Comparison of ENCODE assay signal across 1 cellular context in the genomic region with DNA sequence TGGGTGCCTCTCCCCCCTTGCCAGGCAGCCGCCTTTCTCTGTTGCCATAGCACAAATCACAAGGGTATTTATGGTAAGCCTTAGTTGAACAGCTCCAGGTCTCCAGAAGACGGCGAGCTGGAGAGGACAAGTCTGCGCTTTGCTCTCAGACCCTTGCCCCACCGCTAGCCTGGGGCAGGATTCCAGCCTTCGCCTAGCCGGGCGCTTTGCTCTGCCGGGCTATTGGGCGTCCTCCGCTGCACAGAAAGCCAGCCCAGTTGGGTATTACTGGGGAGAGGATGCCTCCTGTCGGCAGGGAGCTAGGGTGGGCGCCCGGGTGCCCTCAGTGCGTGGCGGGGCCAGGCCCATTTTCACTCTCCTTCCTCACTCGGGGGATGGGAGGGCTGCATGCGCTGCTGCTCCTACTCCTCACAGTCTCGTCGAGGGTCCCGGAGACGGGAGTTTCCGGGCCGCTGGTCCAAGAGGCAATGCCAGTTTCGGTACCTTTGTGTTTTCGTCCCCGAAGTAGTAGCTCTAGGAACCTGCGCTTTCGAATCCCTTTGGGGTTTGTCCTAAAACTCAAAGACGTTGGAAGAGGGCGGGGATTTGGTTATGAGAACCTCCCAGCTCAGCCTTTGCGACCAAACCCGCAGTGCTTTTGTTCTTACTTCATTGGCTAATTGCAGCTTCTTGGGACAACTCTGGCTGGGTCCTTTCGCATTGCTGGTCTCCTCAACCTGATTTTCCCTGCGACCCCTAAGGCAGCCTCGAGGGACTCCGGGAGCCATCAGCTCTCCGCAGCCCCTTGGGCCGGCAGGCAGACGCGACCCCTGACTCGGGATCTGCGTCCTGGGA.
TF ChIP-seq lines count a peak whose summit lies in the region.

No MANE protein-coding gene starts in this region.

TF ChIP-seq in HepG2, 621 proteins besides CTCF, POLR2A, EP300 and RAD21 (continued from another document and continues in another):
- TF ChIP-seq, protein P1, sequence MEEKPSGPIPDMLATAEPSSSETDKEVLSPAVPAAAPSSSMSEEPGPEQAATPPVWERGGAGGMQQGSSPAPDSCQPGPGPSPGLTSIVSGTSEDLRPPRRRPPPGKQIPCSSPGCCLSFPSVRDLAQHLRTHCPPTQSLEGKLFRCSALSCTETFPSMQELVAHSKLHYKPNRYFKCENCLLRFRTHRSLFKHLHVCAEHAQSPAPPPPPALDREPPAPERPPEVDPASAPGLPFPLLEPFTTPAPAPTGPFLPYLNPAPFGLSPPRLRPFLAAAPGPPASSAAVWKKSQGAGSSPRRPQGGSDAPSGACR (CRISPR knock-in tag; IDR thresholded peaks at IDR 0.05): peak; percentile 67; the same call in 1 of the 2 replicates
- TF ChIP-seq ZFX (CRISPR knock-in tag; IDR thresholded peaks at IDR 0.05; ENCODE audit: low read depth) (peak; percentile 56), FOXJ3 (CRISPR knock-in tag; IDR thresholded peaks at IDR 0.05; ENCODE audit: borderline replicate concordance) (peak; percentile 49; the same call in 1 of the 2 replicates), HNF4A (CRISPR knock-in tag; IDR thresholded peaks at IDR 0.05) (0 out of 2 replicates have a peak, but pooled peaks have one; percentile 25), ADNP (CRISPR knock-in tag; IDR thresholded peaks at IDR 0.05) (no peak), HMGA1 (CRISPR knock-in tag; conservative IDR thresholded peaks at IDR 0.05) (no peak), BCL6 (CRISPR knock-in tag; IDR thresholded peaks at IDR 0.05) (peak; percentile 5; the same call in 1 of the 2 replicates), SIN3B (IDR thresholded peaks at IDR 0.05; ENCODE audit: low read length) (no peak), RBM22 (optimal IDR thresholded peaks at IDR 0.05; ENCODE audit: low read length) (no peak), ZNF232 (CRISPR knock-in tag; IDR thresholded peaks at IDR 0.05; ENCODE audit: borderline replicate concordance) (0 out of 2 replicates have a peak, but pooled peaks have one; percentile 35), ZNF274 (CRISPR knock-in tag; IDR thresholded peaks at IDR 0.05) (no peak; the same call in 1 of the 2 replicates), THAP11 (CRISPR knock-in tag; IDR thresholded peaks at IDR 0.05) (peak; percentile 35; the same call in 1 of the 2 replicates), NONO (IDR thresholded peaks at IDR 0.05) (no peak), NONO (CRISPR knock-in tag; conservative IDR thresholded peaks at IDR 0.05) (no peak; the same call in 1 of the 2 replicates), NCOA1 (CRISPR knock-in tag; IDR thresholded peaks at IDR 0.05) (0 out of 2 replicates have a peak, but pooled peaks have one; percentile 42), MED1 (CRISPR knock-in tag; IDR thresholded peaks at IDR 0.05) (0 out of 2 replicates have a peak, but pooled peaks have one; percentile 30), GABPB1 (CRISPR knock-in tag; IDR thresholded peaks at IDR 0.05) (peak; percentile 48; the same call in 1 of the 2 replicates), ZNF776 (CRISPR knock-in tag; IDR thresholded peaks at IDR 0.05) (no peak), RFXAP (CRISPR knock-in tag; IDR thresholded peaks at IDR 0.05; ENCODE audit: borderline replicate concordance) (0 out of 2 replicates have a peak, but pooled peaks have one; percentile 40), STAG1 (CRISPR knock-in tag; IDR thresholded peaks at IDR 0.05) (peak; percentile 99), ZBTB7B (CRISPR knock-in tag; IDR thresholded peaks at IDR 0.05) (peak; percentile 84), POGZ (CRISPR knock-in tag; IDR thresholded peaks at IDR 0.05) (peak; percentile 69), ZNF891 (CRISPR knock-in tag; IDR thresholded peaks at IDR 0.05) (no peak), ZFY (CRISPR knock-in tag; IDR thresholded peaks at IDR 0.05) (peak; percentile 52; the same call in 1 of the 2 replicates), PHB2 (IDR thresholded peaks at IDR 0.05; ENCODE audit: partially characterized antibody) (no peak), PTBP1 (IDR thresholded peaks at IDR 0.05; ENCODE audit: low read depth, low read length, poor library complexity, severe bottlenecking) (peak; percentile 33), NCOR1 (IDR thresholded peaks at IDR 0.05; ENCODE audit: borderline replicate concordance, low read length) (no peak), WIZ (CRISPR knock-in tag; IDR thresholded peaks at IDR 0.05) (no peak), ZNF501 (CRISPR knock-in tag; IDR thresholded peaks at IDR 0.05) (peak; percentile 76), ZNF670 (CRISPR knock-in tag; IDR thresholded peaks at IDR 0.05; ENCODE audit: borderline replicate concordance) (no peak), PPARG (CRISPR knock-in tag; conservative IDR thresholded peaks at IDR 0.05) (peak; percentile 42; the same call in 1 of the 2 replicates), KDM3A (CRISPR knock-in tag; IDR thresholded peaks at IDR 0.05; ENCODE audit: low read depth) (peak; percentile 27; the same call in 1 of the 2 replicates), PHF8 (CRISPR knock-in tag; IDR thresholded peaks at IDR 0.05) (0 out of 2 replicates have a peak, but pooled peaks have one; percentile 31), SAFB2 (CRISPR knock-in tag; IDR thresholded peaks at IDR 0.05; ENCODE audit: borderline replicate concordance, low read depth) (no peak), ZNF570 (CRISPR knock-in tag; IDR thresholded peaks at IDR 0.05; ENCODE audit: borderline replicate concordance) (no peak), FOSL2 (CRISPR knock-in tag; IDR thresholded peaks at IDR 0.05) (peak; percentile 12; the same call in 1 of the 2 replicates), NR2C2 (CRISPR knock-in tag; IDR thresholded peaks at IDR 0.05; ENCODE audit: borderline replicate concordance) (0 out of 2 replicates have a peak, but pooled peaks have one; percentile 13), SALL2 (CRISPR knock-in tag; IDR thresholded peaks at IDR 0.05) (no peak)
- TF ChIP-seq, protein P2, sequence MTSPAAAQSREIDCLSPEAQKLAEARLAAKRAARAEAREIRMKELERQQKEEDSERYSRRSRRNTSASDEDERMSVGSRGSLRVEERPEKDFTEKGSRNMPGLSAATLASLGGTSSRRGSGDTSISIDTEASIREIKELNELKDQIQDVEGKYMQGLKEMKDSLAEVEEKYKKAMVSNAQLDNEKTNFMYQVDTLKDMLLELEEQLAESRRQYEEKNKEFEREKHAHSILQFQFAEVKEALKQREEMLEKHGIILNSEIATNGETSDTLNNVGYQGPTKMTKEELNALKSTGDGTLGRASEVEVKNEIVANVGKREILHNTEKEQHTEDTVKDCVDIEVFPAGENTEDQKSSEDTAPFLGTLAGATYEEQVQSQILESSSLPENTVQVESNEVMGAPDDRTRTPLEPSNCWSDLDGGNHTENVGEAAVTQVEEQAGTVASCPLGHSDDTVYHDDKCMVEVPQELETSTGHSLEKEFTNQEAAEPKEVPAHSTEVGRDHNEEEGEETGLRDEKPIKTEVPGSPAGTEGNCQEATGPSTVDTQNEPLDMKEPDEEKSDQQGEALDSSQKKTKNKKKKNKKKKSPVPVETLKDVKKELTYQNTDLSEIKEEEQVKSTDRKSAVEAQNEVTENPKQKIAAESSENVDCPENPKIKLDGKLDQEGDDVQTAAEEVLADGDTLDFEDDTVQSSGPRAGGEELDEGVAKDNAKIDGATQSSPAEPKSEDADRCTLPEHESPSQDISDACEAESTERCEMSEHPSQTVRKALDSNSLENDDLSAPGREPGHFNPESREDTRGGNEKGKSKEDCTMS (CRISPR knock-in tag; conservative IDR thresholded peaks at IDR 0.05): no peak
- TF ChIP-seq, protein P3, sequence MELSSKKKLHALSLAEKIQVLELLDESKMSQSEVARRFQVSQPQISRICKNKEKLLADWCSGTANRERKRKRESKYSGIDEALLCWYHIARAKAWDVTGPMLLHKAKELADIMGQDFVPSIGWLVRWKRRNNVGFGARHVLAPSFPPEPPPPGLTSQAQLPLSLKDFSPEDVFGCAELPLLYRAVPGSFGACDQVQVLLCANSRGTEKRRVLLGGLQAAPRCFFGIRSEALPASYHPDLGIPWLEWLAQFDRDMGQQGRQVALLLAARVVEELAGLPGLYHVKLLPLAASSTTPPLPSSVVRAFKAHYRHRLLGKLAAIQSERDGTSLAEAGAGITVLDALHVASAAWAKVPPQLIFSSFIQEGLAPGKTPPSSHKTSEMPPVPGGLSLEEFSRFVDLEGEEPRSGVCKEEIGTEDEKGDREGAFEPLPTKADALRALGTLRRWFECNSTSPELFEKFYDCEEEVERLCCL (CRISPR knock-in tag; IDR thresholded peaks at IDR 0.05; ENCODE audit: borderline replicate concordance): 0 out of 2 replicates have a peak, but pooled peaks have one; percentile 53
- TF ChIP-seq, protein P4, sequence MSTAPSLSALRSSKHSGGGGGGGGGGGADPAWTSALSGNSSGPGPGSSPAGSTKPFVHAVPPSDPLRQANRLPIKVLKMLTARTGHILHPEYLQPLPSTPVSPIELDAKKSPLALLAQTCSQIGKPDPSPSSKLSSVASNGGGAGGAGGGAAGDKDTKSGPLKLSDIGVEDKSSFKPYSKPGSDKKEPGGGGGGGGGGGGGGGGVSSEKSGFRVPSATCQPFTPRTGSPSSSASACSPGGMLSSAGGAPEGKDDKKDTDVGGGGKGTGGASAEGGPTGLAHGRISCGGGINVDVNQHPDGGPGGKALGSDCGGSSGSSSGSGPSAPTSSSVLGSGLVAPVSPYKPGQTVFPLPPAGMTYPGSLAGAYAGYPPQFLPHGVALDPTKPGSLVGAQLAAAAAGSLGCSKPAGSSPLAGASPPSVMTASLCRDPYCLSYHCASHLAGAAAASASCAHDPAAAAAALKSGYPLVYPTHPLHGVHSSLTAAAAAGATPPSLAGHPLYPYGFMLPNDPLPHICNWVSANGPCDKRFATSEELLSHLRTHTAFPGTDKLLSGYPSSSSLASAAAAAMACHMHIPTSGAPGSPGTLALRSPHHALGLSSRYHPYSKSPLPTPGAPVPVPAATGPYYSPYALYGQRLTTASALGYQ (CRISPR knock-in tag; IDR thresholded peaks at IDR 0.05): 0 out of 2 replicates have a peak, but pooled peaks have one; percentile 29
- TF ChIP-seq, protein P5, sequence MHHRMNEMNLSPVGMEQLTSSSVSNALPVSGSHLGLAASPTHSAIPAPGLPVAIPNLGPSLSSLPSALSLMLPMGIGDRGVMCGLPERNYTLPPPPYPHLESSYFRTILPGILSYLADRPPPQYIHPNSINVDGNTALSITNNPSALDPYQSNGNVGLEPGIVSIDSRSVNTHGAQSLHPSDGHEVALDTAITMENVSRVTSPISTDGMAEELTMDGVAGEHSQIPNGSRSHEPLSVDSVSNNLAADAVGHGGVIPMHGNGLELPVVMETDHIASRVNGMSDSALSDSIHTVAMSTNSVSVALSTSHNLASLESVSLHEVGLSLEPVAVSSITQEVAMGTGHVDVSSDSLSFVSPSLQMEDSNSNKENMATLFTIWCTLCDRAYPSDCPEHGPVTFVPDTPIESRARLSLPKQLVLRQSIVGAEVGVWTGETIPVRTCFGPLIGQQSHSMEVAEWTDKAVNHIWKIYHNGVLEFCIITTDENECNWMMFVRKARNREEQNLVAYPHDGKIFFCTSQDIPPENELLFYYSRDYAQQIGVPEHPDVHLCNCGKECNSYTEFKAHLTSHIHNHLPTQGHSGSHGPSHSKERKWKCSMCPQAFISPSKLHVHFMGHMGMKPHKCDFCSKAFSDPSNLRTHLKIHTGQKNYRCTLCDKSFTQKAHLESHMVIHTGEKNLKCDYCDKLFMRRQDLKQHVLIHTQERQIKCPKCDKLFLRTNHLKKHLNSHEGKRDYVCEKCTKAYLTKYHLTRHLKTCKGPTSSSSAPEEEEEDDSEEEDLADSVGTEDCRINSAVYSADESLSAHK (CRISPR knock-in tag; IDR thresholded peaks at IDR 0.05; ENCODE audit: borderline replicate concordance): no peak
- TF ChIP-seq, protein P6, sequence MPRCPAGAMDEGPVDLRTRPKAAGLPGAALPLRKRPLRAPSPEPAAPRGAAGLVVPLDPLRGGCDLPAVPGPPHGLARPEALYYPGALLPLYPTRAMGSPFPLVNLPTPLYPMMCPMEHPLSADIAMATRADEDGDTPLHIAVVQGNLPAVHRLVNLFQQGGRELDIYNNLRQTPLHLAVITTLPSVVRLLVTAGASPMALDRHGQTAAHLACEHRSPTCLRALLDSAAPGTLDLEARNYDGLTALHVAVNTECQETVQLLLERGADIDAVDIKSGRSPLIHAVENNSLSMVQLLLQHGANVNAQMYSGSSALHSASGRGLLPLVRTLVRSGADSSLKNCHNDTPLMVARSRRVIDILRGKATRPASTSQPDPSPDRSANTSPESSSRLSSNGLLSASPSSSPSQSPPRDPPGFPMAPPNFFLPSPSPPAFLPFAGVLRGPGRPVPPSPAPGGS (CRISPR knock-in tag; IDR thresholded peaks at IDR 0.05): no peak
- TF ChIP-seq, protein P7, sequence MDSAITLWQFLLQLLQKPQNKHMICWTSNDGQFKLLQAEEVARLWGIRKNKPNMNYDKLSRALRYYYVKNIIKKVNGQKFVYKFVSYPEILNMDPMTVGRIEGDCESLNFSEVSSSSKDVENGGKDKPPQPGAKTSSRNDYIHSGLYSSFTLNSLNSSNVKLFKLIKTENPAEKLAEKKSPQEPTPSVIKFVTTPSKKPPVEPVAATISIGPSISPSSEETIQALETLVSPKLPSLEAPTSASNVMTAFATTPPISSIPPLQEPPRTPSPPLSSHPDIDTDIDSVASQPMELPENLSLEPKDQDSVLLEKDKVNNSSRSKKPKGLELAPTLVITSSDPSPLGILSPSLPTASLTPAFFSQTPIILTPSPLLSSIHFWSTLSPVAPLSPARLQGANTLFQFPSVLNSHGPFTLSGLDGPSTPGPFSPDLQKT (CRISPR knock-in tag; IDR thresholded peaks at IDR 0.05; ENCODE audit: borderline replicate concordance): no peak
- TF ChIP-seq, protein P8, sequence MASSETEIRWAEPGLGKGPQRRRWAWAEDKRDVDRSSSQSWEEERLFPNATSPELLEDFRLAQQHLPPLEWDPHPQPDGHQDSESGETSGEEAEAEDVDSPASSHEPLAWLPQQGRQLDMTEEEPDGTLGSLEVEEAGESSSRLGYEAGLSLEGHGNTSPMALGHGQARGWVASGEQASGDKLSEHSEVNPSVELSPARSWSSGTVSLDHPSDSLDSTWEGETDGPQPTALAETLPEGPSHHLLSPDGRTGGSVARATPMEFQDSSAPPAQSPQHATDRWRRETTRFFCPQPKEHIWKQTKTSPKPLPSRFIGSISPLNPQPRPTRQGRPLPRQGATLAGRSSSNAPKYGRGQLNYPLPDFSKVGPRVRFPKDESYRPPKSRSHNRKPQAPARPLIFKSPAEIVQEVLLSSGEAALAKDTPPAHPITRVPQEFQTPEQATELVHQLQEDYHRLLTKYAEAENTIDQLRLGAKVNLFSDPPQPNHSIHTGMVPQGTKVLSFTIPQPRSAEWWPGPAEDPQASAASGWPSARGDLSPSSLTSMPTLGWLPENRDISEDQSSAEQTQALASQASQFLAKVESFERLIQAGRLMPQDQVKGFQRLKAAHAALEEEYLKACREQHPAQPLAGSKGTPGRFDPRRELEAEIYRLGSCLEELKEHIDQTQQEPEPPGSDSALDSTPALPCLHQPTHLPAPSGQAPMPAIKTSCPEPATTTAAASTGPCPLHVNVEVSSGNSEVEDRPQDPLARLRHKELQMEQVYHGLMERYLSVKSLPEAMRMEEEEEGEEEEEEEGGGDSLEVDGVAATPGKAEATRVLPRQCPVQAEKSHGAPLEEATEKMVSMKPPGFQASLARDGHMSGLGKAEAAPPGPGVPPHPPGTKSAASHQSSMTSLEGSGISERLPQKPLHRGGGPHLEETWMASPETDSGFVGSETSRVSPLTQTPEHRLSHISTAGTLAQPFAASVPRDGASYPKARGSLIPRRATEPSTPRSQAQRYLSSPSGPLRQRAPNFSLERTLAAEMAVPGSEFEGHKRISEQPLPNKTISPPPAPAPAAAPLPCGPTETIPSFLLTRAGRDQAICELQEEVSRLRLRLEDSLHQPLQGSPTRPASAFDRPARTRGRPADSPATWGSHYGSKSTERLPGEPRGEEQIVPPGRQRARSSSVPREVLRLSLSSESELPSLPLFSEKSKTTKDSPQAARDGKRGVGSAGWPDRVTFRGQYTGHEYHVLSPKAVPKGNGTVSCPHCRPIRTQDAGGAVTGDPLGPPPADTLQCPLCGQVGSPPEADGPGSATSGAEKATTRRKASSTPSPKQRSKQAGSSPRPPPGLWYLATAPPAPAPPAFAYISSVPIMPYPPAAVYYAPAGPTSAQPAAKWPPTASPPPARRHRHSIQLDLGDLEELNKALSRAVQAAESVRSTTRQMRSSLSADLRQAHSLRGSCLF (CRISPR knock-in tag; IDR thresholded peaks at IDR 0.05; ENCODE audit: borderline replicate concordance): no peak
